Comparison of ENCODE assay signal across 1 cellular context in the genomic region with DNA sequence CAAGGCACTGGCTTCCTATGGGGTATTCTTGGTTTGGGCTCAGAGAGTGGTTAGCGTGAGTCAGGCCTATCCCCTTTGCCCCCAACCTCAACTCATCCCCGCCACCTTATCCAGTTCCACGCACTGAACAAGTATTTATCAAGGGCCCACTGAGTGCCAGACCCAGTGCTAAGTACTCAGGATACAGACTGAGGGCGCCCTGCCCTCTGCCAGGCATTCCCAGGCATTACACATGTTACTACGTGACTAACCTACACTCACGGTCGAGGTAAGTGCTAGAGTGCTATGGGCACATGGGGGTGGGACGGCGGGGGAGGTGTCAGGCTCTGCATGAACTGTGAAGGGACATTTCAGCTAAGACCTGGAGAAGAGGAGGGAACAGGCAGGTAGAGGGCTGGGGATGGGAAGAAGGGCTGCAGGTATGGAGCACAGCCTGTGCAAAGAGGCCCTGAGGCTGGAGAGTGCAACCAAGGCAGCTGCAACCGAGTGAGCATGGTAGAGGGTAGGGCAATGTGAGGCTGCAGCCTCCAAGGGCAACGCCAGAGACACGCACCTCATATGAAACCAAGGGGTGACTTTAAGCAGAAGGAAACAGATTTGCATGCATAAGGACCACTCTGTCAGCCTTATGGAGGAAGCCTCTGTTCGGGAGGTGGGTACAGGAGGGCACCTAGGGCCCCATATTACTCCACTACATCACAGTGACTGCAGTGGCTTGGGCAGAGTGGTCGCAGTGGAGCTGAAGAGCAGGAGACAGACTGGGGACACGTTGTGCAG.
TF ChIP-seq lines count a peak whose summit lies in the region.

No MANE protein-coding gene starts in this region.

TF ChIP-seq in IMR-90, 13 proteins besides CTCF, POLR2A, EP300 and RAD21:
- no peak for TF ChIP-seq CEBPB (IDR thresholded peaks at IDR 0.05; ENCODE audit: low read depth, low read length)
- TF ChIP-seq SMC3 (IDR thresholded peaks at IDR 0.05; ENCODE audit: low read depth, low read length), result peak; percentile 49
- no peak for TF ChIP-seq RCOR1 (IDR thresholded peaks at IDR 0.05; ENCODE audit: insufficient replicate concordance, low read length)
